8 cellular contexts compared by ENCODE assay signal in the genomic region with DNA sequence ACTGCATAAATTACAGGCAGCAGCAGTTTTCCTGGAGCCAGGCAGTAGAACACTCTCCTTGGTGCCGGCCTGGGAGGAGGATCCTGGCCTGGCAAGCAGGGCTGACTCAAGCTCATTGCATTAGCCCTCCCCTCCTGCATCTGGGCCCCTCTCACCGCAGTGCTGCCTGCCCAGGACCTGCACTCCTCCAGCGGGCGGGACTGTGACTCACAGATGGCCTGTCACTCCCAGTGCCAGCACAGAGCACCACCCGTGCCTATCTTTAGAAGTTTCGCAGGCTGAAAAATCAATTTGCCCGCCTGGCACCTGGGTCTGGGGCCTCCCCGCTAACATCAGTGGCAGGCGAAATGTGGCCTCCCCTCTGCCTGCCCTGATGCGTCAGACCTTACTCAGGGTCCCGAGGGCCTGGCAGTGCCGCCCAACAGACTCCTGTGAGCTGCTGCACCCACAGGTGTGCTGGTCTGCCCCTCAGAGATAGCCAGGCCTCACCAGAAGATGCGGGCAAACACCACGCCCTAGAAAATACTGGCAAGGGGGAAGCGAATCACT.
DNase-seq lines count a peak whose midpoint lies in the region; ATAC-seq and TF ChIP-seq lines count a peak whose summit lies in the region.

No MANE protein-coding gene starts in this region.

- H3K4me3 ChIP-seq in endocrine pancreas (ENCODE audit: control insufficient read depth, insufficient read depth, low read length) (no peak overlapping the region), neural cell (ENCODE audit: low read length) (peak overlapping the region; percentile 28)

- DNase-seq in DMS 273 treated with DMSO at 0.1 percent for 48 hours (lab: John Stamatoyannopoulos, UW): peak; percentile 23
- peak; percentile 10 for DNase-seq in NCI-H2227 treated with DMSO at 0.1 percent for 48 hours (lab: John Stamatoyannopoulos, UW)
- DNase-seq in cerebellar nuclear complex (lab: John Stamatoyannopoulos, UW): no peak
- DNase-seq in T-helper 17 cell: no peak

- H3K27me3 ChIP-seq in endocrine pancreas (ENCODE audit: control insufficient read depth, insufficient read depth, low read length) (no peaks in the 10 kb centered on the region), neural cell (ENCODE audit: insufficient read depth, low read depth, low read length) (no peaks in the 10 kb centered on the region)

- TF ChIP-seq RAD21 in neural cell (conservative IDR thresholded peaks at IDR 0.05): no peak

- peak overlapping the region; percentile 5 for H2AFZ ChIP-seq in neural cell (ENCODE audit: low read depth, low read length)

- H3F3A ChIP-seq in neural cell (ENCODE audit: insufficient read depth, low read length, poor library complexity, severe bottlenecking): no peaks in the 10 kb centered on the region

- H3K9ac ChIP-seq in endocrine pancreas (ENCODE audit: control insufficient read depth, insufficient read depth, low read length) (peak overlapping the region; percentile 55), neural cell (ENCODE audit: low read length) (peak overlapping the region; percentile 55)

- H3K9me2 ChIP-seq in neural cell (ENCODE audit: insufficient read depth, low read length): no peaks in the 10 kb centered on the region

- H3K36me3 ChIP-seq in endocrine pancreas (ENCODE audit: control insufficient read depth, insufficient read depth, low read length): no peaks in the 10 kb centered on the region
- H3K36me3 ChIP-seq in neural cell (ENCODE audit: insufficient read depth, low read length): no peaks in the 10 kb centered on the region

- peak overlapping the region; percentile 8 for H3K4me2 ChIP-seq in neural cell (ENCODE audit: low read length)

- no peaks in the 10 kb centered on the region for H4K20me1 ChIP-seq in neural cell (ENCODE audit: insufficient read depth)

- peaks cover 73% of the 10 kb centered on the region for H3K27me3 Mint-ChIP-seq in T-helper 17 cell

- H3K9me3 ChIP-seq in endocrine pancreas (ENCODE audit: control insufficient read depth, low read length) (no peaks in the 10 kb centered on the region), neural cell (ENCODE audit: low read length) (no peaks in the 10 kb centered on the region), T-helper 17 cell (ENCODE audit: control insufficient read depth, low read length, poor library complexity, severe bottlenecking) (no peaks in the 10 kb centered on the region)

- H3K4me1 ChIP-seq in endocrine pancreas (ENCODE audit: control insufficient read depth, insufficient read depth, low read length): peaks cover 25% of the 10 kb centered on the region

- ATAC-seq in GM18511 (IDR thresholded peaks at IDR 0.05; ENCODE audit: unreplicated experiment) (no peak), GM21381 (IDR thresholded peaks at IDR 0.05; ENCODE audit: unreplicated experiment) (no peak), T-helper 17 cell (no peak)

- H3K4me3 Mint-ChIP-seq in T-helper 17 cell: no peak overlapping the region

- no peak for TF ChIP-seq CTCF in neural cell (IDR thresholded peaks at IDR 0.05; ENCODE audit: poor library complexity, severe bottlenecking)

- H3K27ac Mint-ChIP-seq in T-helper 17 cell: no peak overlapping the region

- H3K79me2 ChIP-seq in neural cell (replicated peaks; ENCODE audit: insufficient read depth, low read length): no peaks in the 10 kb centered on the region

- peak overlapping the region; percentile 83 for H3K27ac ChIP-seq in neural cell (ENCODE audit: low read length)

- peaks cover 5% of the 10 kb centered on the region for H3K4me1 Mint-ChIP-seq in T-helper 17 cell

- no peak for TF ChIP-seq EP300 in neural cell (conservative IDR thresholded peaks at IDR 0.05; ENCODE audit: poor library complexity, severe bottlenecking)

- peaks cover 5% of the 10 kb centered on the region for H3K36me3 Mint-ChIP-seq in T-helper 17 cell (ENCODE audit: low read depth)

TF ChIP-seq in neural cell, 6 proteins besides CTCF, POLR2A, EP300 and RAD21:
- TF ChIP-seq POLR2AphosphoS5 (IDR thresholded peaks at IDR 0.05) (no peak), MXI1 (conservative IDR thresholded peaks at IDR 0.05; ENCODE audit: poor library complexity, severe bottlenecking) (no peak), EZH2 (IDR thresholded peaks at IDR 0.05; ENCODE audit: borderline replicate concordance, insufficient read depth, low read length, poor library complexity, severe bottlenecking) (no peak), TAF1 (IDR thresholded peaks at IDR 0.05; ENCODE audit: low read depth) (no peak), SMC3 (conservative IDR thresholded peaks at IDR 0.05; ENCODE audit: poor library complexity) (no peak)
- TF ChIP-seq, protein P1, sequence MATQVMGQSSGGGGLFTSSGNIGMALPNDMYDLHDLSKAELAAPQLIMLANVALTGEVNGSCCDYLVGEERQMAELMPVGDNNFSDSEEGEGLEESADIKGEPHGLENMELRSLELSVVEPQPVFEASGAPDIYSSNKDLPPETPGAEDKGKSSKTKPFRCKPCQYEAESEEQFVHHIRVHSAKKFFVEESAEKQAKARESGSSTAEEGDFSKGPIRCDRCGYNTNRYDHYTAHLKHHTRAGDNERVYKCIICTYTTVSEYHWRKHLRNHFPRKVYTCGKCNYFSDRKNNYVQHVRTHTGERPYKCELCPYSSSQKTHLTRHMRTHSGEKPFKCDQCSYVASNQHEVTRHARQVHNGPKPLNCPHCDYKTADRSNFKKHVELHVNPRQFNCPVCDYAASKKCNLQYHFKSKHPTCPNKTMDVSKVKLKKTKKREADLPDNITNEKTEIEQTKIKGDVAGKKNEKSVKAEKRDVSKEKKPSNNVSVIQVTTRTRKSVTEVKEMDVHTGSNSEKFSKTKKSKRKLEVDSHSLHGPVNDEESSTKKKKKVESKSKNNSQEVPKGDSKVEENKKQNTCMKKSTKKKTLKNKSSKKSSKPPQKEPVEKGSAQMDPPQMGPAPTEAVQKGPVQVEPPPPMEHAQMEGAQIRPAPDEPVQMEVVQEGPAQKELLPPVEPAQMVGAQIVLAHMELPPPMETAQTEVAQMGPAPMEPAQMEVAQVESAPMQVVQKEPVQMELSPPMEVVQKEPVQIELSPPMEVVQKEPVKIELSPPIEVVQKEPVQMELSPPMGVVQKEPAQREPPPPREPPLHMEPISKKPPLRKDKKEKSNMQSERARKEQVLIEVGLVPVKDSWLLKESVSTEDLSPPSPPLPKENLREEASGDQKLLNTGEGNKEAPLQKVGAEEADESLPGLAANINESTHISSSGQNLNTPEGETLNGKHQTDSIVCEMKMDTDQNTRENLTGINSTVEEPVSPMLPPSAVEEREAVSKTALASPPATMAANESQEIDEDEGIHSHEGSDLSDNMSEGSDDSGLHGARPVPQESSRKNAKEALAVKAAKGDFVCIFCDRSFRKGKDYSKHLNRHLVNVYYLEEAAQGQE (IDR thresholded peaks at IDR 0.05; ENCODE audit: borderline replicate concordance): no peak

Comparison
In these comparisons a context has a peak if more than half of its experiments do, and no peak if none do; other contexts are left out.
1. DNase-seq: peak in DMS 273 treated with DMSO at 0.1 percent for 48 hours (single experiment) and NCI-H2227 treated with DMSO at 0.1 percent for 48 hours (single experiment); none in cerebellar nuclear complex (0 of 2) and T-helper 17 cell (0 of 3).